Comparison of ENCODE assay signal across 13 cellular contexts in genomic region chr11:130829801-130830562, GRCh38.
A peak's percentile ranks its signal among the peaks of the same experiment; 100 is the strongest.
DNase-seq lines count a peak whose midpoint lies in the region; TF ChIP-seq lines count a peak whose summit lies in the region.
"Had no signal": no experiment of that assay in that cellular context is flagged by ENCODE, and none has a peak within 500 bp of the region (broad histone marks: within the 10 kb centered on the region; RNA-seq: fewer than 3 reads in every experiment).

No MANE protein-coding gene starts in this region.

- H3K9me2 ChIP-seq in OCI-LY7 (ENCODE audit: insufficient read depth, low read length) = no peaks in the 10 kb centered on the region

- 83 to 90% methylated on average over 12 of the region's 12 CpGs for WGBS in sigmoid colon, 2 donors

- H3K4me3 ChIP-seq in LNCaP clone FGC (ENCODE audit: low read depth, low read length) = no peak overlapping the region
- H3K4me3 ChIP-seq in sigmoid colon = no peak overlapping the region
- no peak overlapping the region for H3K4me3 ChIP-seq in OCI-LY7 (ENCODE audit: low read depth, low read length, poor library complexity, severe bottlenecking)

- TF ChIP-seq CTCF in LNCaP clone FGC (IDR thresholded peaks at IDR 0.05; ENCODE audit: control insufficient read depth, extremely low read depth, insufficient read depth) = no peak
- TF ChIP-seq CTCF in chondrocyte (IDR thresholded peaks at IDR 0.05) = no peak
- TF ChIP-seq CTCF in sigmoid colon (IDR thresholded peaks at IDR 0.05) = no peak
- no peak for TF ChIP-seq CTCF in OCI-LY7 (conservative IDR thresholded peaks at IDR 0.05; ENCODE audit: low read length)

- BruUV-seq in OCI-LY7 (replicated peaks; lab: Mats Ljungman, UMichigan) = no TSS peak

- DNase-seq in LNCaP clone FGC (ENCODE audit: low read depth) (peak; percentile 13), chondrocyte (ENCODE audit: low spot score) (no peak), left kidney (ENCODE audit: low read depth, low spot score) (peak; percentile 61), sigmoid colon (peak; percentile 90), NCI-H2081 (lab: John Stamatoyannopoulos, UW) (no peak), OCI-LY7 (ENCODE audit: low spot score) (no peak), dermis blood vessel endothelial cell (no peak)
- no peak for DNase-seq in activated CD4-positive, alpha-beta T cell treated with anti-CD3 and anti-CD28 coated beads, Interleukin-2, amount 10 ng/mL, durations not matched to agents 7 days and 5 days
- DNase-seq: activated CD8-positive, alpha-beta memory T cell treated with anti-CD3 and anti-CD28 coated beads, Interleukin-2, amount 50 U/mL, for 4 hours; activated naive CD4-positive, alpha-beta T cell treated with anti-CD3 and anti-CD28 coated beads for 36 hours; NCI-H1436; stimulated activated CD4-positive, alpha-beta T cell treated with anti-CD3 and anti-CD28 coated beads, Interleukin-4, amount 100 ng/mL, for 4 hours had no signal

- H3K79me2 ChIP-seq in OCI-LY7 (ENCODE audit: insufficient read depth, low read depth, low read length) = no peaks in the 10 kb centered on the region

- no peaks in the 10 kb centered on the region for H3K27me3 ChIP-seq in sigmoid colon

- H3K4me3 Mint-ChIP-seq in chondrocyte (ENCODE audit: unreplicated experiment) = no peak overlapping the region
- H3K4me3 Mint-ChIP-seq in activated CD4-positive, alpha-beta T cell treated with anti-CD3 and anti-CD28 coated beads, Interleukin-2, amount 10 ng/mL, durations not matched to agents 7 days and 5 days = no peak overlapping the region
- H3K4me3 Mint-ChIP-seq: activated naive CD4-positive, alpha-beta T cell treated with anti-CD3 and anti-CD28 coated beads for 36 hours; neural crest cell had no signal

- no peak overlapping the region for H3K4me2 ChIP-seq in OCI-LY7 (ENCODE audit: low read length)

- peak overlapping the region; percentile 35 to 60 (median 44) for H3K27ac ChIP-seq in sigmoid colon
- no peak overlapping the region for H3K27ac ChIP-seq in OCI-LY7 (ENCODE audit: low read depth, low read length, poor library complexity, severe bottlenecking)

- intact Hi-C loops in sigmoid colon (cut with DNase I) (loop anchor here (1.0 to 10.0 kb wide), 2 partner anchors 205 to 396 kb away; no protein-coding TSS in a partner anchor), OCI-LY7 (cut with micrococcal nuclease; ENCODE audit: unreplicated experiment) (no loop called here)

- no peak for TF ChIP-seq EP300 in sigmoid colon (IDR thresholded peaks at IDR 0.05)

- CTCF ChIA-PET in OCI-LY7 (lab: Charles Lee; ENCODE audit: unreplicated experiment) = no interaction called here
- CTCF ChIA-PET in activated CD4-positive, alpha-beta T cell treated with anti-CD3 and anti-CD28 coated beads, Interleukin-2, amount 10 ng/mL, durations not matched to agents 7 days and 5 days (lab: Charles Lee) = interaction anchor here (1.2 kb wide), 1 partner anchor 32 kb away, joined by 4 read pairs; no protein-coding TSS in a partner anchor

- H3K27ac Mint-ChIP-seq in chondrocyte (ENCODE audit: unreplicated experiment) = peak overlapping the region; percentile 70
- H3K27ac Mint-ChIP-seq in activated CD4-positive, alpha-beta T cell treated with anti-CD3 and anti-CD28 coated beads, Interleukin-2, amount 10 ng/mL, durations not matched to agents 7 days and 5 days = no peak overlapping the region
- H3K27ac Mint-ChIP-seq: activated naive CD4-positive, alpha-beta T cell treated with anti-CD3 and anti-CD28 coated beads for 36 hours had no signal

- H4K20me1 ChIP-seq in OCI-LY7 (ENCODE audit: insufficient read depth, low read length) = no peaks in the 10 kb centered on the region

- H2AFZ ChIP-seq in OCI-LY7 (ENCODE audit: low read length) = no peak overlapping the region

- POLR2A ChIA-PET in OCI-LY7 (lab: Charles Lee) = no interaction called here
- POLR2A ChIA-PET in activated CD4-positive, alpha-beta T cell treated with anti-CD3 and anti-CD28 coated beads, Interleukin-2, amount 10 ng/mL, durations not matched to agents 7 days and 5 days (lab: Charles Lee) = no interaction called here

- no peaks in the 10 kb centered on the region for H3K27me3 Mint-ChIP-seq in chondrocyte (ENCODE audit: low read depth)
- H3K27me3 Mint-ChIP-seq in activated CD4-positive, alpha-beta T cell treated with anti-CD3 and anti-CD28 coated beads, Interleukin-2, amount 10 ng/mL, durations not matched to agents 7 days and 5 days = peaks cover 7% of the 10 kb centered on the region

- H3K4me1 ChIP-seq in sigmoid colon (peaks cover 0 to 55% (median 50%) of the 10 kb centered on the region in 4 donors), OCI-LY7 (ENCODE audit: insufficient read depth, low read length, poor library complexity, severe bottlenecking) (no peaks in the 10 kb centered on the region)

- H3K36me3 ChIP-seq in sigmoid colon = no peaks in the 10 kb centered on the region
- no peaks in the 10 kb centered on the region for H3K36me3 ChIP-seq in OCI-LY7 (ENCODE audit: insufficient read depth, low read length)

- no peaks in the 10 kb centered on the region for H3K36me3 Mint-ChIP-seq in chondrocyte (ENCODE audit: low read depth)
- no peaks in the 10 kb centered on the region for H3K36me3 Mint-ChIP-seq in activated CD4-positive, alpha-beta T cell treated with anti-CD3 and anti-CD28 coated beads, Interleukin-2, amount 10 ng/mL, durations not matched to agents 7 days and 5 days (ENCODE audit: low read depth)

- peaks cover 96% of the 10 kb centered on the region for H3K4me1 Mint-ChIP-seq in chondrocyte (ENCODE audit: low read depth)
- no peaks in the 10 kb centered on the region for H3K4me1 Mint-ChIP-seq in activated CD4-positive, alpha-beta T cell treated with anti-CD3 and anti-CD28 coated beads, Interleukin-2, amount 10 ng/mL, durations not matched to agents 7 days and 5 days

- H3K9me3 ChIP-seq in sigmoid colon (no peaks in the 10 kb centered on the region), OCI-LY7 (ENCODE audit: low read length) (no peaks in the 10 kb centered on the region)

- peaks cover 4% of the 10 kb centered on the region for H3K9me3 Mint-ChIP-seq in chondrocyte (ENCODE audit: low read depth)
- no peaks in the 10 kb centered on the region for H3K9me3 Mint-ChIP-seq in activated CD4-positive, alpha-beta T cell treated with anti-CD3 and anti-CD28 coated beads, Interleukin-2, amount 10 ng/mL, durations not matched to agents 7 days and 5 days
- H3K9me3 Mint-ChIP-seq: activated naive CD4-positive, alpha-beta T cell treated with anti-CD3 and anti-CD28 coated beads for 36 hours; neural crest cell had no signal

- TF ChIP-seq POLR2A in sigmoid colon (IDR thresholded peaks at IDR 0.05) = no peak

Comparison
In these comparisons a context has a peak if more than half of its experiments do, and no peak if none do; other contexts are left out.
1. DNase-seq: peak in LNCaP clone FGC (single experiment), left kidney (single experiment) and sigmoid colon (single experiment); none in chondrocyte (single experiment), NCI-H2081 (0 of 2), OCI-LY7 (single experiment), activated CD4-positive, alpha-beta T cell treated with anti-CD3 and anti-CD28 coated beads, Interleukin-2, amount 10 ng/mL, durations not matched to agents 7 days and 5 days (single experiment) and dermis blood vessel endothelial cell (single experiment).